ENCODE assay signal across 20 cellular contexts in the genomic region with DNA sequence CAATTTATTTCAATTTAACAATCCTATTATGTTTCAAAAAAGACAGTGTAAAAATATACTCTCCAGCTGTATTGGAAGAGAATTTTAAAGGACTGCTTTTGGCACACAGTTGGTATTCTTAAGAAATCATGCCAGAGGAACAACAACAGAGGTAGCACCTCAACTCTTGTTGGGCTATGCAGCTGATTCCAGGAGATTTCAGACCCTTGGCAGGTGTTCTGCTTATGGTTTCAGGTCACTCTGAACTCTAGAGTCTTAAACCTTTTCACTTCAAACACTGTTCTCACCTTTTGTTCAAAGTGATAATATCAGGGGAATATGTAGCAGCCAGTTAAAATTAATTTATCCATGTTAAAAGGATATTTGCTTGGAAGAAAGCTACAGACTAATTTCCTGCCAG.
DNase-seq lines count a peak whose midpoint lies in the region; FAIRE-seq and TF ChIP-seq lines count a peak whose summit lies in the region.
"Had no signal": no experiment of that assay in that cellular context is flagged by ENCODE, and none has a peak within 500 bp of the region (broad histone marks: within the 10 kb centered on the region; RNA-seq: fewer than 3 reads in every experiment).

No MANE protein-coding gene starts in this region.

- no peak overlapping the region for H4K91ac ChIP-seq in H1 (replicated peaks; ENCODE audit: insufficient read length, low read length)

- no peak overlapping the region for H4K5ac ChIP-seq in H1 (ENCODE audit: insufficient read length, low read depth, low read length)

- H3K4me1 Mint-ChIP-seq in Calu3 (ENCODE audit: low read depth, unreplicated experiment): peaks cover 44% of the 10 kb centered on the region

- H3K4me2 ChIP-seq in H1 (ENCODE audit: insufficient read depth in 1 of 2, low read depth in 2 of 2, low read length in 2 of 2): no peak overlapping the region
- H3K4me2 ChIP-seq: BLaER1 had no signal

- TF ChIP-seq EP300 in H1 (IDR thresholded peaks at IDR 0.05; ENCODE audit: borderline replicate concordance in 1 of 2, low read depth in 2 of 2, low read length in 2 of 2) (no peak), sigmoid colon (IDR thresholded peaks at IDR 0.05) (no peak)

- H3K79me1 ChIP-seq in H1 (ENCODE audit: low read depth, low read length): no peaks in the 10 kb centered on the region

- no peaks in the 10 kb centered on the region for H3K79me2 ChIP-seq in H1 (ENCODE audit: control insufficient read depth in 1 of 2, insufficient read depth in 2 of 2, low read length in 2 of 2)

- H3K27ac Mint-ChIP-seq in Calu3 (ENCODE audit: unreplicated experiment): peak overlapping the region; percentile 13
- H3K27ac Mint-ChIP-seq: B cell; CD8-positive, alpha-beta T cell had no signal

- no peak overlapping the region for H2AK5ac ChIP-seq in H1 (ENCODE audit: low read depth, low read length)

- H2BK20ac ChIP-seq in H1 (ENCODE audit: low read length): no peak overlapping the region

- no peaks in the 10 kb centered on the region for H3K36me3 ChIP-seq in H1 (ENCODE audit: control insufficient read depth in 2 of 4, insufficient read depth in 4 of 4, low read length in 3 of 4)
- no peaks in the 10 kb centered on the region for H3K36me3 ChIP-seq in neutrophil
- no peaks in the 10 kb centered on the region for H3K36me3 ChIP-seq in sigmoid colon
- H3K36me3 ChIP-seq: BLaER1 had no signal

- no peak overlapping the region for H2BK120ac ChIP-seq in H1 (replicated peaks; ENCODE audit: low read depth, low read length)

- H3K4ac ChIP-seq in H1 (replicated peaks; ENCODE audit: insufficient read length, low read depth, low read length): no peak overlapping the region

- H4K8ac ChIP-seq in H1 (ENCODE audit: extremely low read depth, insufficient read depth, low read length): no peak overlapping the region

- no peak overlapping the region for H3K27ac ChIP-seq in H1 (ENCODE audit: low read depth, low read length)
- H3K27ac ChIP-seq in neutrophil: peak overlapping the region; percentile 33
- H3K27ac ChIP-seq in sigmoid colon: no peak overlapping the region
- H3K27ac ChIP-seq: BLaER1, C4-2B had no signal

- H3K23me2 ChIP-seq in H1 (ENCODE audit: low read depth, low read length): no peaks in the 10 kb centered on the region

- no peak for TF ChIP-seq RAD21 in H1 (IDR thresholded peaks at IDR 0.05 in 1 of 2, conservative IDR thresholded peaks at IDR 0.05 in 1 of 2; ENCODE audit: low read depth in 2 of 2, low read length in 2 of 2)

- H3K9me3 Mint-ChIP-seq in Calu3 (ENCODE audit: low read depth, unreplicated experiment): peaks cover 14% of the 10 kb centered on the region

- no peak overlapping the region for H2BK15ac ChIP-seq in H1 (ENCODE audit: low read length)

- H3K56ac ChIP-seq in H1 (replicated peaks; ENCODE audit: insufficient read length, low read depth, low read length): no peak overlapping the region

- H3K14ac ChIP-seq in H1 (ENCODE audit: insufficient read length): no peak overlapping the region

- CTCF ChIA-PET in Calu3 (lab: Charles Lee): no interaction called here
- CTCF ChIA-PET in H1 (lab: Charles Lee; ENCODE audit: partially characterized antibody): interaction anchor here (1.2 kb wide), 1 partner anchor 14 kb away, joined by 3 read pairs; no protein-coding TSS in a partner anchor

- BruUV-seq in Calu3 (replicated peaks; lab: Mats Ljungman, UMichigan): no TSS peak

- no peak for DNase-seq in Calu3
- no peak for DNase-seq in H1 (ENCODE audit: low read depth in 1 of 2, low spot score in 2 of 2)
- DNase-seq in DMS79 (lab: John Stamatoyannopoulos, UW): no peak
- DNase-seq in sigmoid colon: no peak
- no peak for DNase-seq in activated CD4-positive, CD25-positive, alpha-beta regulatory T cell (lab: John Stamatoyannopoulos, UW)
- DNase-seq: CD4-positive, CD25-positive, alpha-beta regulatory T cell; CD8-positive, alpha-beta T cell; DMS 273 treated with DMSO at 0.1 percent for 48 hours; DMS79 treated with DMSO at 0.1 percent for 48 hours; GF-D8; GOT3; H7; HCEC 1CT had no signal

- H3K27me3 ChIP-seq in H1 (replicated peaks in 1 of 4; ENCODE audit: control insufficient read depth in 3 of 4, extremely low read depth in 1 of 4, insufficient read depth in 3 of 4, low read length in 3 of 4) (no peaks in the 10 kb centered on the region), neutrophil (no peaks in the 10 kb centered on the region), sigmoid colon (no peaks in the 10 kb centered on the region)
- H3K27me3 ChIP-seq: BLaER1 had no signal

- H3K18ac ChIP-seq in H1 (ENCODE audit: extremely low read depth, low read length): no peak overlapping the region

- H3K4me1 ChIP-seq in H1 (replicated peaks in 1 of 4; ENCODE audit: control insufficient read depth in 3 of 4, insufficient read depth in 4 of 4, low read length in 3 of 4) (peaks cover 0 to 10% (median 10%) of the 10 kb centered on the region in 4 experiments; a peak in 5 of 7 replicates), neutrophil (ENCODE audit: control insufficient read depth in 1 of 2, insufficient read depth in 1 of 2, low read depth in 1 of 2, low read length in 1 of 2) (peaks cover 13 to 14% of the 10 kb centered on the region in 2 experiments), sigmoid colon (peaks cover 0 to 8% (median 0%) of the 10 kb centered on the region in 4 donors)
- H3K4me1 ChIP-seq: BLaER1 had no signal

- no peak overlapping the region for H2BK5ac ChIP-seq in H1 (ENCODE audit: low read depth, low read length)

- no peak overlapping the region for H2AFZ ChIP-seq in H1 (ENCODE audit: low read length)

- H3K9me3 ChIP-seq in H1 (ENCODE audit: insufficient read depth in 2 of 2, low read depth in 1 of 2, low read length in 1 of 2) (peaks cover 0 to 8% of the 10 kb centered on the region in 2 experiments; a peak in 1 of 4 replicates), neutrophil (no peaks in the 10 kb centered on the region), sigmoid colon (peaks cover 0 to 5% (median 0%) of the 10 kb centered on the region in 4 donors)

- H3K4me3 Mint-ChIP-seq in Calu3 (ENCODE audit: low read depth, unreplicated experiment): no peak overlapping the region
- H3K4me3 Mint-ChIP-seq: B cell; CD4-positive, CD25-positive, alpha-beta regulatory T cell; CD8-positive, alpha-beta T cell had no signal

- POLR2A ChIA-PET in H1 (lab: Charles Lee; ENCODE audit: partially characterized antibody): no interaction called here

- H3K9ac ChIP-seq in H1 (replicated peaks in 1 of 4; ENCODE audit: extremely low read depth in 1 of 4, low read depth in 3 of 4, low read length in 3 of 4): no peak overlapping the region
- H3K9ac ChIP-seq: BLaER1 had no signal

- peak; percentile 32 for FAIRE-seq in H1 (lab: Jason Lieb, UNC)
- FAIRE-seq: D721Med, GM12891, GM18507 had no signal

- TF ChIP-seq POLR2A in H1 (IDR thresholded peaks at IDR 0.05; ENCODE audit: control extremely low read depth in 1 of 2, low read depth in 2 of 2, low read length in 2 of 2): no peak
- TF ChIP-seq POLR2A in sigmoid colon (IDR thresholded peaks at IDR 0.05): no peak

- H3K4me3 ChIP-seq in H1 (ENCODE audit: extremely low read depth in 1 of 4, insufficient read depth in 2 of 4, low read depth in 3 of 4, low read length in 4 of 4): no peak overlapping the region
- H3K4me3 ChIP-seq in neutrophil (ENCODE audit: low read depth in 1 of 2, low read length in 1 of 2): no peak overlapping the region
- H3K4me3 ChIP-seq in sigmoid colon: no peak overlapping the region
- H3K4me3 ChIP-seq: BLaER1 had no signal

- H3K23ac ChIP-seq in H1 (ENCODE audit: insufficient read length): no peak overlapping the region

- TF ChIP-seq CTCF in Calu3 (IDR thresholded peaks at IDR 0.05; ENCODE audit: unreplicated experiment) (no peak), H1 (IDR thresholded peaks at IDR 0.05; ENCODE audit: control extremely low read depth in 1 of 3, insufficient read depth in 1 of 3, low read depth in 1 of 3, low read length in 3 of 3) (no peak), neutrophil (IDR thresholded peaks at IDR 0.05) (no peak), sigmoid colon (IDR thresholded peaks at IDR 0.05) (no peak)

- H3K36me3 Mint-ChIP-seq in Calu3 (ENCODE audit: insufficient read depth, unreplicated experiment): no peaks in the 10 kb centered on the region

- H3K27me3 Mint-ChIP-seq in Calu3 (ENCODE audit: unreplicated experiment): no peaks in the 10 kb centered on the region
- H3K27me3 Mint-ChIP-seq: B cell; CD4-positive, CD25-positive, alpha-beta regulatory T cell had no signal

- intact Hi-C loops in Calu3 (cut with micrococcal nuclease; ENCODE audit: unreplicated experiment) (no loop called here), sigmoid colon (cut with DNase I) (no loop called here)

- no peak overlapping the region for H2BK12ac ChIP-seq in H1 (ENCODE audit: low read depth, low read length)

- H4K20me1 ChIP-seq in H1 (replicated peaks in 1 of 2; ENCODE audit: control insufficient read depth in 1 of 2, insufficient read depth in 2 of 2, low read length in 2 of 2): no peaks in the 10 kb centered on the region
- H4K20me1 ChIP-seq: BLaER1 had no signal

TF ChIP-seq in H1, 55 proteins besides CTCF, POLR2A, EP300 and RAD21:
- TF ChIP-seq RFX5 (IDR thresholded peaks at IDR 0.05; ENCODE audit: borderline replicate concordance, low read depth, low read length) (no peak), SP4 (IDR thresholded peaks at IDR 0.05; ENCODE audit: low read length) (no peak), RNF2 (IDR thresholded peaks at IDR 0.05; ENCODE audit: borderline replicate concordance, low read depth, low read length, missing control alignments, poor library complexity, severe bottlenecking) (no peak), RBBP5 (IDR thresholded peaks at IDR 0.05; ENCODE audit: borderline replicate concordance, low read depth, low read length) (no peak), POU5F1 (IDR thresholded peaks at IDR 0.05; ENCODE audit: low read depth, low read length) (no peak), BRCA1 (IDR thresholded peaks at IDR 0.05; ENCODE audit: low read depth, low read length) (no peak)
- TF ChIP-seq, protein P1, sequence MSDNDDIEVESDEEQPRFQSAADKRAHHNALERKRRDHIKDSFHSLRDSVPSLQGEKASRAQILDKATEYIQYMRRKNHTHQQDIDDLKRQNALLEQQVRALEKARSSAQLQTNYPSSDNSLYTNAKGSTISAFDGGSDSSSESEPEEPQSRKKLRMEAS (IDR thresholded peaks at IDR 0.05): no peak
